14 cellular contexts compared by ENCODE assay signal in genomic region chr20:2691127-2691526, GRCh38. TPM values are rescaled to one million over a fixed set of nuclear protein-coding genes. Genes with fewer than 3 reads are reported as not detected.
DNase-seq lines count a peak whose midpoint lies in the region; ATAC-seq, FAIRE-seq and TF ChIP-seq lines count a peak whose summit lies in the region.
"Had no signal": no experiment of that assay in that cellular context is flagged by ENCODE, and none has a peak within 500 bp of the region (broad histone marks: within the 10 kb centered on the region; RNA-seq: fewer than 3 reads in every experiment).

No MANE protein-coding gene starts in this region.

- intact Hi-C loops in activated B cell treated with CpG ODN at 0.5 μM for 24 hours (cut with micrococcal nuclease) (loop anchor here (5.0 to 10.0 kb wide), 3 partner anchors 39 to 181 kb away; partner anchors contain the start of genes NOP56, PCED1A, PTPRA and VPS16), esophagus muscularis mucosa (cut with DNase I) (loop anchor here (5.0 to 10.0 kb wide), 2 partner anchors 61 to 154 kb away; partner anchors contain the start of genes PCED1A and VPS16)

- no peak for FAIRE-seq in small intestine (lab: Jason Lieb, UNC)

- CTCF ChIA-PET in activated B cell treated with CpG ODN at 0.5 μM for 24 hours (lab: Charles Lee), result no interaction called here

- ATAC-seq in activated T-cell treated with anti-CD3 and anti-CD28 coated beads, Interleukin-2, amount 50 U/mL, for 72 hours (replicated peaks in 1 of 2), result no peak
- no peak for ATAC-seq in activated B cell treated with CpG ODN at 0.5 μM for 24 hours (ENCODE audit: low read depth)
- ATAC-seq in stimulated activated effector memory CD8-positive, alpha-beta T cell treated with anti-CD3 and anti-CD28 coated beads, Interleukin-12 subunit alpha, Interleukin-12 subunit beta, amount 100 ng/mL, for 72 hours, result no peak
- no peak for ATAC-seq in GM21717 (IDR thresholded peaks at IDR 0.05; ENCODE audit: unreplicated experiment)
- ATAC-seq: left ventricle myocardium superior had no signal

- no peak overlapping the region for H3K27ac Mint-ChIP-seq in activated T-cell treated with anti-CD3 and anti-CD28 coated beads, Interleukin-2, amount 50 U/mL, for 72 hours
- no peak overlapping the region for H3K27ac Mint-ChIP-seq in activated B cell treated with CpG ODN at 0.5 μM for 24 hours
- no peak overlapping the region for H3K27ac Mint-ChIP-seq in stimulated activated effector memory CD8-positive, alpha-beta T cell treated with anti-CD3 and anti-CD28 coated beads, Interleukin-12 subunit alpha, Interleukin-12 subunit beta, amount 100 ng/mL, for 72 hours

- H3K4me3 Mint-ChIP-seq in activated T-cell treated with anti-CD3 and anti-CD28 coated beads, Interleukin-2, amount 50 U/mL, for 72 hours, result peak overlapping the region; percentile 89 to 98
- peak overlapping the region; percentile 84 for H3K4me3 Mint-ChIP-seq in activated B cell treated with CpG ODN at 0.5 μM for 24 hours
- H3K4me3 Mint-ChIP-seq in stimulated activated effector memory CD8-positive, alpha-beta T cell treated with anti-CD3 and anti-CD28 coated beads, Interleukin-12 subunit alpha, Interleukin-12 subunit beta, amount 100 ng/mL, for 72 hours, result peak overlapping the region; percentile 89

- H3K27me3 ChIP-seq in esophagus muscularis mucosa (peaks cover 0 to 12% (median 0%) of the 10 kb centered on the region in 4 donors), small intestine (ENCODE audit: control insufficient read depth in 2 of 2, insufficient read depth in 2 of 2, low read length in 2 of 2) (peaks cover 11 to 14% of the 10 kb centered on the region in 2 donors)

- no peak for DNase-seq in activated T-cell treated with anti-CD3 and anti-CD28 coated beads, Interleukin-2, amount 50 U/mL, for 72 hours
- DNase-seq in activated T-cell treated with anti-CD3 and anti-CD28 coated beads for 4 hours (no peak), activated B cell treated with CpG ODN at 0.5 μM for 24 hours (no peak), esophagus muscularis mucosa (ENCODE audit: extremely low spot score) (no peak), small intestine (no peak), NCI-H2081 treated with DMSO at 0.1 percent for 48 hours (lab: John Stamatoyannopoulos, UW) (no peak)
- DNase-seq in stimulated activated effector memory CD8-positive, alpha-beta T cell treated with anti-CD3 and anti-CD28 coated beads, Interleukin-12 subunit alpha, Interleukin-12 subunit beta, amount 100 ng/mL, for 72 hours (ENCODE audit: low spot score in 2 of 2), result no peak
- DNase-seq: left ventricle myocardium superior, NCI-H1092 treated with DMSO at 0.1 percent for 48 hours, SHP77, stomach had no signal

- H3K36me3 Mint-ChIP-seq in activated T-cell treated with anti-CD3 and anti-CD28 coated beads, Interleukin-2, amount 50 U/mL, for 72 hours (ENCODE audit: insufficient read depth in 2 of 2), result peaks cover 7 to 9% of the 10 kb centered on the region in 2 donors
- H3K36me3 Mint-ChIP-seq in activated B cell treated with CpG ODN at 0.5 μM for 24 hours (ENCODE audit: low read depth), result peaks cover 2% of the 10 kb centered on the region
- peaks cover 9% of the 10 kb centered on the region for H3K36me3 Mint-ChIP-seq in stimulated activated effector memory CD8-positive, alpha-beta T cell treated with anti-CD3 and anti-CD28 coated beads, Interleukin-12 subunit alpha, Interleukin-12 subunit beta, amount 100 ng/mL, for 72 hours

- no peaks in the 10 kb centered on the region for H3K9me3 ChIP-seq in esophagus muscularis mucosa
- no peaks in the 10 kb centered on the region for H3K9me3 ChIP-seq in small intestine (ENCODE audit: control insufficient read depth, low read depth)
- H3K9me3 ChIP-seq: ascending aorta, neutrophil, stomach had no signal

- peak overlapping the region; percentile 86 to 95 (median 93) for H3K27ac ChIP-seq in esophagus muscularis mucosa (replicated peaks in 1 of 4)
- no peak overlapping the region for H3K27ac ChIP-seq in small intestine (ENCODE audit: low read depth in 1 of 2, low read length in 1 of 2)
- H3K27ac ChIP-seq: neutrophil had no signal

- peaks cover 32% of the 10 kb centered on the region for H3K4me1 Mint-ChIP-seq in activated T-cell treated with anti-CD3 and anti-CD28 coated beads, Interleukin-2, amount 50 U/mL, for 72 hours (ENCODE audit: low read depth)
- H3K4me1 Mint-ChIP-seq in activated B cell treated with CpG ODN at 0.5 μM for 24 hours, result peaks cover 13% of the 10 kb centered on the region
- peaks cover 30% of the 10 kb centered on the region for H3K4me1 Mint-ChIP-seq in stimulated activated effector memory CD8-positive, alpha-beta T cell treated with anti-CD3 and anti-CD28 coated beads, Interleukin-12 subunit alpha, Interleukin-12 subunit beta, amount 100 ng/mL, for 72 hours

- TF ChIP-seq POLR2A in esophagus muscularis mucosa (IDR thresholded peaks at IDR 0.05; ENCODE audit: low read depth), result no peak

- H3K36me3 ChIP-seq in esophagus muscularis mucosa, result peaks cover 0 to 4% (median 0%) of the 10 kb centered on the region in 4 donors
- H3K36me3 ChIP-seq in small intestine (ENCODE audit: control insufficient read depth in 2 of 2, insufficient read depth in 2 of 2, low read length in 2 of 2), result no peaks in the 10 kb centered on the region
- H3K36me3 ChIP-seq: ascending aorta, neutrophil, stomach had no signal

- H3K27me3 Mint-ChIP-seq in activated T-cell treated with anti-CD3 and anti-CD28 coated beads, Interleukin-2, amount 50 U/mL, for 72 hours (ENCODE audit: low read depth), result peaks cover 49% of the 10 kb centered on the region
- peaks cover 64% of the 10 kb centered on the region for H3K27me3 Mint-ChIP-seq in activated B cell treated with CpG ODN at 0.5 μM for 24 hours

- peaks cover 8 to 31% (median 29%) of the 10 kb centered on the region in 4 donors for H3K4me1 ChIP-seq in esophagus muscularis mucosa
- H3K4me1 ChIP-seq in small intestine (ENCODE audit: control insufficient read depth in 2 of 2, insufficient read depth in 1 of 2, low read depth in 1 of 2, low read length in 1 of 2), result no peaks in the 10 kb centered on the region

- POLR2A ChIA-PET in activated B cell treated with CpG ODN at 0.5 μM for 24 hours (lab: Charles Lee), result no interaction called here

- 81% methylated on average over 8 of the region's 8 CpGs for WGBS in esophagus muscularis mucosa
- WGBS in small intestine, 3 donors, result 65 to 84% (median 75%) methylated on average over 8 of the region's 8 CpGs

- H3K4me3 ChIP-seq in esophagus muscularis mucosa, result no peak overlapping the region
- no peak overlapping the region for H3K4me3 ChIP-seq in small intestine (ENCODE audit: low read depth in 1 of 2, low read length in 2 of 2)

- TF ChIP-seq CTCF in activated B cell treated with CpG ODN at 0.5 μM for 24 hours (IDR thresholded peaks at IDR 0.05) (no peak), esophagus muscularis mucosa (IDR thresholded peaks at IDR 0.05) (no peak)

- TF ChIP-seq EP300 in esophagus muscularis mucosa (IDR thresholded peaks at IDR 0.05), result no peak

- H3K9me3 Mint-ChIP-seq in activated T-cell treated with anti-CD3 and anti-CD28 coated beads, Interleukin-2, amount 50 U/mL, for 72 hours, result no peaks in the 10 kb centered on the region
- no peaks in the 10 kb centered on the region for H3K9me3 Mint-ChIP-seq in activated B cell treated with CpG ODN at 0.5 μM for 24 hours
- no peaks in the 10 kb centered on the region for H3K9me3 Mint-ChIP-seq in stimulated activated effector memory CD8-positive, alpha-beta T cell treated with anti-CD3 and anti-CD28 coated beads, Interleukin-12 subunit alpha, Interleukin-12 subunit beta, amount 100 ng/mL, for 72 hours

RNA-seq across cellular contexts. Expression of gene EBF4, which starts 1.5 kb away (rescaled TPM):
- total RNA-seq in activated T-cell treated with anti-CD3 and anti-CD28 coated beads, Interleukin-2, amount 50 U/mL, for 72 hours, result 10 to 100 TPM in 1 of 2 donors, 1 to 10 TPM in 1; 8.9 to 23.0 TPM
- total RNA-seq in activated B cell treated with CpG ODN at 0.5 μM for 24 hours (1.6 and 2.4 TPM in 2 replicates), esophagus muscularis mucosa (10 to 100 TPM; 23.7 to 46.7 (median 30.1) TPM)
- 1 to 10 TPM in 2 of 3 donors, under 1 TPM in 1; 0.67 to 3.5 (median 2.8) TPM for polyA plus RNA-seq in small intestine

RNA-seq across cellular contexts. Expression of gene IDH3B, which starts 27.1 kb away (rescaled TPM):
- 100 to 1,000 TPM; 101 to 127 TPM for total RNA-seq in activated T-cell treated with anti-CD3 and anti-CD28 coated beads, Interleukin-2, amount 50 U/mL, for 72 hours
- 121 and 127 TPM in 2 replicates for total RNA-seq in activated B cell treated with CpG ODN at 0.5 μM for 24 hours
- total RNA-seq in esophagus muscularis mucosa, result 100 to 1,000 TPM; 115 to 122 (median 118) TPM
- 100 to 1,000 TPM; 120 to 142 (median 139) TPM for polyA plus RNA-seq in small intestine

RNA-seq across cellular contexts. Expression of gene NOP56, which starts 38.7 kb away (rescaled TPM):
- 100 to 1,000 TPM; 263 to 392 TPM for total RNA-seq in activated T-cell treated with anti-CD3 and anti-CD28 coated beads, Interleukin-2, amount 50 U/mL, for 72 hours
- total RNA-seq in activated B cell treated with CpG ODN at 0.5 μM for 24 hours, result 327 and 333 TPM in 2 replicates
- 10 to 100 TPM; 31.6 to 96.4 (median 62.8) TPM for total RNA-seq in esophagus muscularis mucosa
- polyA plus RNA-seq in small intestine, result 100 to 1,000 TPM in 1 of 3 donors, 10 to 100 TPM in 2; 47.2 to 144 (median 53.0) TPM

Comparison
In these comparisons a context has a peak if more than half of its experiments do, and no peak if none do; other contexts are left out.
1. H3K27ac ChIP-seq: peak in esophagus muscularis mucosa (4 of 4); none in small intestine (0 of 2).
2. Peak in every context shown above with its lines, with median percentiles within 50 percentile points of each other: H3K4me3 Mint-ChIP-seq.